In the genomic region with DNA sequence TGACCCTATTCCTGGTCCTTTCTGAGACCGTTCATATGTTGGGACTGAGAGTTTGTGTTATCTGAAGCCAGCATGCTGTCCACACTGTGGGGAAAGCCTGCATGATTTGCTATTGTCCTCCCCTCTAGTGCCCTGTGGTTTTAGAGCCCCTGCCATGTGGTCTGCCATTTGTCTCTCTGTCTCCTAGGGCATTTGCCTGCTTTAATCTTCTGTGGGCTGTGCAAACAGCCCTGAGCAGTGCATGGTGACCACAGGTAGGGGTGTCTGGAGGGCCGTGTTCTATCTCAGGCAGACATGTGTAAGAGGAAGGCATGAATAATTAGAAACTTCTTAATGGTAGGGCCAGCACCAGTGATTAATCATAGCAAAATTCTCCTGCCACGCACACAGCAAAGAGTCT, we compare ENCODE assay signal across 19 cellular contexts. TPM values are rescaled to one million over a fixed set of nuclear protein-coding genes. Genes with fewer than 3 reads are reported as not detected.
A peak's percentile ranks its signal among the peaks of the same experiment; 100 is the strongest.
DNase-seq lines count a peak whose midpoint lies in the region; ATAC-seq, FAIRE-seq and TF ChIP-seq lines count a peak whose summit lies in the region.
"Had no signal": no experiment of that assay in that cellular context is flagged by ENCODE, and none has a peak within 500 bp of the region (broad histone marks: within the 10 kb centered on the region; RNA-seq: fewer than 3 reads in every experiment).

No MANE protein-coding gene starts in this region.

- in situ Hi-C loops in G401 (cut with HindIII; ENCODE audit: low sequenced_read_pairs): no loop called here

- no peak for TF ChIP-seq POLR2A in GM12891 (IDR thresholded peaks at IDR 0.05; ENCODE audit: low read depth, low read length)

- DNase-seq in G401 (ENCODE audit: low spot score) (peak; percentile 7), NCI-H146 treated with DMSO at 0.1 percent for 48 hours (lab: John Stamatoyannopoulos, UW; ENCODE audit: unreplicated experiment) (peak; percentile 23), astrocyte of the hippocampus (ENCODE audit: low read depth, low spot score) (peak; percentile 37), GM12891 (ENCODE audit: insufficient read length, low spot score) (no peak)
- DNase-seq: activated CD4-positive, alpha-beta T cell treated with anti-CD3 and anti-CD28 coated beads, Interleukin-2, amount 50 U/mL, for 48 hours; AML-193; GDM1; NCI-H187; NCI-H345; stimulated activated CD8-positive, alpha-beta memory T cell treated with anti-CD3 and anti-CD28 coated beads, Interleukin-4, amount 100 ng/mL, for 48 hours; SW 1271; thyroid gland had no signal

- no peak for FAIRE-seq in GM12891 (lab: Jason Lieb, UNC)
- FAIRE-seq: islet of Langerhans had no signal

- TF ChIP-seq CTCF in neutrophil (IDR thresholded peaks at IDR 0.05): no peak

- peak overlapping the region; percentile 80 for H3K27ac ChIP-seq in neutrophil
- H3K27ac ChIP-seq: prostate gland had no signal

- peaks cover 20 to 39% of the 10 kb centered on the region in 2 experiments for H3K4me1 ChIP-seq in neutrophil (ENCODE audit: control insufficient read depth in 1 of 2, insufficient read depth in 1 of 2, low read depth in 1 of 2, low read length in 1 of 2)
- H3K4me1 ChIP-seq: ascending aorta, prostate gland, thyroid gland had no signal

- H3K9me3 ChIP-seq in neutrophil: no peaks in the 10 kb centered on the region
- H3K9me3 ChIP-seq: ascending aorta, prostate gland, thyroid gland had no signal

- H3K4me3 ChIP-seq in neutrophil (ENCODE audit: low read depth in 1 of 2, low read length in 1 of 2): no peak overlapping the region
- H3K4me3 ChIP-seq: ascending aorta, prostate gland, thyroid gland had no signal

- H3K36me3 ChIP-seq in neutrophil: peaks cover 76% of the 10 kb centered on the region
- H3K36me3 ChIP-seq: ascending aorta, prostate gland, thyroid gland had no signal

- no peak for ATAC-seq in HG02623 (IDR thresholded peaks at IDR 0.05; ENCODE audit: unreplicated experiment)
- no peak for ATAC-seq in GM18867 (IDR thresholded peaks at IDR 0.05; ENCODE audit: unreplicated experiment)
- ATAC-seq in HG03457 (IDR thresholded peaks at IDR 0.05; ENCODE audit: unreplicated experiment): no peak

- no peaks in the 10 kb centered on the region for H3K27me3 ChIP-seq in neutrophil
- H3K27me3 ChIP-seq: ascending aorta, thyroid gland had no signal

TF ChIP-seq in GM12891, 5 proteins besides CTCF, POLR2A, EP300 and RAD21:
- TF ChIP-seq PAX5 (IDR thresholded peaks at IDR 0.05; ENCODE audit: insufficient read depth, low read length, severe bottlenecking): no peak

RNA-seq across cellular contexts. Expression of a gene that starts 23.0 kb away (rescaled TPM):
- total RNA-seq in G401 (2014; rRNA removed; shearing (Covaris generic)): 0.54 and 1.8 TPM in 2 replicates
- polyA plus RNA-seq in GM12891 (2012; ENCODE audit: low read depth, missing spikeins): 17.0 TPM
